ENCODE assay signal across 7 cellular contexts in the genomic region with DNA sequence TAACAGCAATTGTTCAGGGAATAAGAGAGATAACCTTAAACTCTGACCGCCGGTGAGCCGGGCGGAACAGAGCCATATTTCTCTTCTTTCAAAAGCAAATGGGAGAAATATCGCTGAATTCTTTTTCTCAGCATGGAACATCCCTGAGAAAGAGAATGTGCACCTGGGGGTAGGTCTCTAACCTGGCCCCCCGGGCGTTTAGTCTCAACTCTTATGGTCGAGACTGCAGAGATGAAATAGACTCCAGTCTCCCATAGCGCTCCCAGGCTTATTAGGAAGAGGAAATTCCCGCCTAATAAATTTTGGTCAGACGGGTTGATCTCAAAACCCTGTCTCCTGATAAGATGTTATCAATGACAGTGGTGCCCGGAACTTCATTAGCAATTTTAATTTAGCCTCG. TPM values are rescaled to one million over a fixed set of nuclear protein-coding genes. Genes with fewer than 3 reads are reported as not detected.
DNase-seq lines count a peak whose midpoint lies in the region; TF ChIP-seq lines count a peak whose summit lies in the region.
"Not testable (repeated sequence)": the region's sequence is repeated elsewhere in the genome, so short reads cannot be mapped to it uniquely, and the experiment has no call there.
"Had no signal": no experiment of that assay in that cellular context is flagged by ENCODE, and none has a peak within 500 bp of the region (broad histone marks: within the 10 kb centered on the region; RNA-seq: fewer than 3 reads in every experiment).

No MANE protein-coding gene starts in this region.

- H3K4me2 ChIP-seq in mesendoderm (ENCODE audit: low read length) = not testable (repeated sequence)

- H2BK120ac ChIP-seq in mesendoderm (ENCODE audit: low read depth, low read length) = not testable (repeated sequence)

- not testable (repeated sequence) for H3K9ac ChIP-seq in HUES48 (ENCODE audit: low read depth, low read length); NT2/D1 (ENCODE audit: insufficient read length, low read depth); endodermal cell (ENCODE audit: extremely low read depth, low read length, poor library complexity, severe bottlenecking); mesendoderm (ENCODE audit: low read length)

- H3K27me3 ChIP-seq in HUES48 (ENCODE audit: control insufficient read depth, insufficient read depth, low read length) = peaks cover 39% of the 10 kb centered on the region
- not testable (repeated sequence) for H3K27me3 ChIP-seq in NT2/D1 (ENCODE audit: insufficient read depth, insufficient read length); endodermal cell (ENCODE audit: control insufficient read depth, insufficient read depth, low read length, poor library complexity, severe bottlenecking); mesendoderm (ENCODE audit: insufficient read depth, low read length, poor library complexity)

- H2BK5ac ChIP-seq in mesendoderm (ENCODE audit: low read length) = not testable (repeated sequence)

- not testable (repeated sequence) for H2BK15ac ChIP-seq in mesendoderm (replicated peaks; ENCODE audit: low read depth)

- peak overlapping the region; percentile 83 for H3K27ac ChIP-seq in HUES48 (ENCODE audit: low read depth, low read length)
- not testable (repeated sequence) for H3K27ac ChIP-seq in endodermal cell (ENCODE audit: low read depth, low read length); mesendoderm (ENCODE audit: low read depth, low read length)

- H3K4me3 ChIP-seq in HUES48 (ENCODE audit: low read depth, low read length) = peak overlapping the region; percentile 48; the same call in 1 of the 2 replicates
- not testable (repeated sequence) for H3K4me3 ChIP-seq in NT2/D1 (ENCODE audit: insufficient read length, low read depth); endodermal cell (ENCODE audit: low read length); mesendoderm (ENCODE audit: low read length)

- not testable (repeated sequence) for H3K27me3 Mint-ChIP-seq in endodermal cell (ENCODE audit: insufficient read depth)

- not testable (repeated sequence) for H3K4ac ChIP-seq in mesendoderm (ENCODE audit: low read depth, low read length)

- peak overlapping the region; percentile 44 for H3K4me3 Mint-ChIP-seq in endodermal cell

- H3K27ac Mint-ChIP-seq in endodermal cell = not testable (repeated sequence)

- H4K5ac ChIP-seq in mesendoderm (ENCODE audit: low read length) = not testable (repeated sequence)

- not testable (repeated sequence) for H3K18ac ChIP-seq in mesendoderm (ENCODE audit: low read length)

- peaks cover 46% of the 10 kb centered on the region for H3K4me1 Mint-ChIP-seq in endodermal cell

- H3K36me3 Mint-ChIP-seq in endodermal cell (ENCODE audit: low read depth) = not testable (repeated sequence)

- WGBS in endodermal cell (ENCODE audit: insufficient coverage in 1 of 2, insufficient read length in 1 of 2), 2 experiments = 23 to 36% methylated on average over 6 to 13 of the region's 13 CpGs
- no CpG with 5 or more reads among the region's 13 CpGs for WGBS in mesendoderm (ENCODE audit: extremely low coverage, insufficient coverage, low lambda C conversion rate)

- H3K79me1 ChIP-seq in mesendoderm (ENCODE audit: low read length) = not testable (repeated sequence)

- DNase-seq in ELF-1 (ENCODE audit: low read depth, low spot score) (peak; percentile 48), NT2/D1 (ENCODE audit: low read depth, low spot score) (peak; percentile 8), endodermal cell (peak; percentile 83), iPS DF 19.7 (ENCODE audit: low read depth, low spot score) (peak; percentile 89), mesendoderm (peak; percentile 80)

- not testable (repeated sequence) for H2AK5ac ChIP-seq in mesendoderm (ENCODE audit: low read length)

- not testable (repeated sequence) for H3K56ac ChIP-seq in mesendoderm (ENCODE audit: low read length)

- H3K79me2 ChIP-seq in mesendoderm (ENCODE audit: control insufficient read depth, insufficient read depth, low read length) = not testable (repeated sequence)

- TF ChIP-seq CTCF in endodermal cell (conservative IDR thresholded peaks at IDR 0.05) = not testable (repeated sequence)

- not testable (repeated sequence) for H4K8ac ChIP-seq in mesendoderm (ENCODE audit: low read depth, low read length)

- H3K36me3 ChIP-seq in HUES48 (ENCODE audit: control insufficient read depth, insufficient read depth, low read length); NT2/D1 (ENCODE audit: insufficient read depth, insufficient read length, low read length); endodermal cell (ENCODE audit: control insufficient read depth, insufficient read depth, low read length); mesendoderm (ENCODE audit: control insufficient read depth, insufficient read depth, low read length): not testable (repeated sequence)

- H3K9me3 Mint-ChIP-seq in endodermal cell = not testable (repeated sequence)

- H3K23ac ChIP-seq in mesendoderm (ENCODE audit: low read length) = not testable (repeated sequence)

- not testable (repeated sequence) for H3K9me3 ChIP-seq in HUES48 (ENCODE audit: control insufficient read depth, insufficient read depth, low read length); NT2/D1 (ENCODE audit: insufficient read depth, low read length); endodermal cell (ENCODE audit: control insufficient read depth, low read length)

- H3K4me1 ChIP-seq in HUES48 (ENCODE audit: control insufficient read depth, insufficient read depth, low read length) (peaks cover 58% of the 10 kb centered on the region), mesendoderm (ENCODE audit: control insufficient read depth, low read depth, low read length) (peaks cover 20% of the 10 kb centered on the region)
- not testable (repeated sequence) for H3K4me1 ChIP-seq in NT2/D1 (ENCODE audit: insufficient read depth, insufficient read length); endodermal cell (ENCODE audit: control insufficient read depth, insufficient read depth, low read length)

RNA-seq across cellular contexts. Expression of a gene that starts 43.5 kb away (rescaled TPM):
- total RNA-seq in endodermal cell = 10 to 100 TPM; 20.3 to 20.4 TPM
- polyA plus RNA-seq in endodermal cell (2013, experiment 1 of 2) = 34.4 TPM
- polyA plus RNA-seq in endodermal cell (2013, experiment 2 of 2) = 36.0 TPM
- polyA plus RNA-seq in mesendoderm (2013, experiment 1 of 2) = 12.9 TPM
- 11.7 TPM for polyA plus RNA-seq in mesendoderm (2013, experiment 2 of 2)

RNA-seq across cellular contexts. Expression of a gene that starts 43.8 kb away (rescaled TPM):
- 10 to 100 TPM; 11.2 to 15.3 TPM for total RNA-seq in endodermal cell
- polyA plus RNA-seq in endodermal cell (2013, experiment 1 of 2) = 23.2 TPM
- 25.1 TPM for polyA plus RNA-seq in endodermal cell (2013, experiment 2 of 2)
- polyA plus RNA-seq in mesendoderm (2013, experiment 1 of 2) = 10.0 TPM
- polyA plus RNA-seq in mesendoderm (2013, experiment 2 of 2) = 11.5 TPM
- polyA plus RNA-seq: CD4-positive, CD25-positive, alpha-beta regulatory T cell had no signal

Comparison
In these comparisons a context has a peak if more than half of its experiments do, and no peak if none do; other contexts are left out.
1. DNase-seq: peak in every context shown above with its lines; median percentile 89 in iPS DF 19.7; 83 in endodermal cell; 80 in mesendoderm; 48 in ELF-1; 8 in NT2/D1.